In the genomic region with DNA sequence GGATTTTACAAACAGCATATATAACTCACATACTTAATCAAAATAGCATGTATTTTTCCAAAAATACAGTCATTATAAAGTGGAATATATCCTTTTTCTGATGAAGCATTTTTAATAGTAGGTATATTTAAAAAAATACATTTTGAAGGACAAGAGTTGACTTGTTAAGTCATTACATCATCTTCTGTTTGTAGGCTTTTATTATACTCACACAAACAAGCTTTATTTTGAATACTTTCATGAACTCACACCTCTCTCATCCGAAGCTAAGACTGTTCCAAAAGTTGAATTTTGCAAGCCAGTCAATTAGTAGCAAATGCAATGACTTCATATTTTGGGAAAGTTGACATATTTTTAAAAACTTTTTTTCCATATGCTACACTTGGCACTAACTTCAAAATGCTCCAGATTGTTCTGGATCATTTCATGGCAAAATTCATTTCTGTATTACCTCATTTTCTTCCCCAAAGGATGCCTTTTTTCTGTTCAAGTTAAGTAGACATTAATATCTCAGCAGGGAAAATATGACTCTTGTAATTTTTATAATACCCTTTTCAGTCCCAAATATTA, we compare ENCODE assay signal across 19 cellular contexts.
DNase-seq lines count a peak whose midpoint lies in the region; ATAC-seq and TF ChIP-seq lines count a peak whose summit lies in the region.
"Had no signal": no experiment of that assay in that cellular context is flagged by ENCODE, and none has a peak within 500 bp of the region (broad histone marks: within the 10 kb centered on the region; RNA-seq: fewer than 3 reads in every experiment).

No MANE protein-coding gene starts in this region.

- no peak overlapping the region for H3K4me3 ChIP-seq in mammary epithelial cell (replicated peaks in 1 of 3; ENCODE audit: insufficient read depth in 1 of 3, low read depth in 2 of 3, low read length in 3 of 3)
- H3K4me3 ChIP-seq in breast epithelium = no peak overlapping the region
- H3K4me3 ChIP-seq in cardiac fibroblast (replicated peaks in 1 of 2; ENCODE audit: low read depth in 2 of 2, low read length in 2 of 2) = no peak overlapping the region
- no peak overlapping the region for H3K4me3 ChIP-seq in fibroblast of pulmonary artery (replicated peaks; ENCODE audit: low read depth, low read length)
- H3K4me3 ChIP-seq: BLaER1, GM12878 had no signal

- no peak overlapping the region for H3K9ac ChIP-seq in mammary epithelial cell (ENCODE audit: insufficient read depth, low read length)
- H3K9ac ChIP-seq: BLaER1 had no signal

- DNase-seq in mammary epithelial cell (no peak), breast epithelium (ENCODE audit: low spot score in 2 of 2) (no peak), cardiac fibroblast (ENCODE audit: low read depth in 2 of 2) (peak; percentile 24 to 43), fibroblast of pulmonary artery (ENCODE audit: low read depth) (peak; percentile 28), DMS153 treated with DMSO at 0.1 percent for 48 hours (lab: John Stamatoyannopoulos, UW; ENCODE audit: unreplicated experiment) (no peak)
- no peak for DNase-seq in activated CD4-positive, CD25-positive, alpha-beta regulatory T cell treated with anti-CD3 and anti-CD28 coated beads, Interleukin-2, amount 50 U/mL, for 72 hours
- DNase-seq in stimulated activated CD4-positive, alpha-beta T cell treated with anti-CD3 and anti-CD28 coated beads, Interleukin-4, amount 100 ng/mL, for 4 hours = no peak
- DNase-seq: CD4-positive, alpha-beta memory T cell; DMS153; MV-4-11; NCI-H187; NCI-H2107; NCI-H510A treated with DMSO at 0.1 percent for 48 hours; NCI-H774; Right ventricle myocardium superior had no signal

- H4K20me1 ChIP-seq in mammary epithelial cell (ENCODE audit: insufficient read depth, low read length) = no peaks in the 10 kb centered on the region
- H4K20me1 ChIP-seq: BLaER1 had no signal

- no peaks in the 10 kb centered on the region for H3K79me2 ChIP-seq in mammary epithelial cell (ENCODE audit: insufficient read depth, low read length)

- intact Hi-C loops in mammary epithelial cell (cut with micrococcal nuclease) (no loop called here), breast epithelium (cut with DNase I; ENCODE audit: low total_unique reads) (no loop called here)

- CTCF ChIA-PET in mammary epithelial cell (lab: Charles Lee; ENCODE audit: low non-redundant PET) = interaction anchor here (0.5 kb wide), 1 partner anchor 18 kb away, joined by 4 read pairs; no protein-coding TSS in a partner anchor

- H3K36me3 ChIP-seq in mammary epithelial cell (ENCODE audit: insufficient read depth, low read length) (no peaks in the 10 kb centered on the region), breast epithelium (no peaks in the 10 kb centered on the region)
- H3K36me3 ChIP-seq: BLaER1 had no signal

- no peak for TF ChIP-seq CTCF in mammary epithelial cell (conservative IDR thresholded peaks at IDR 0.05 in 1 of 2, IDR thresholded peaks at IDR 0.05 in 1 of 2; ENCODE audit: extremely low read depth in 1 of 2, insufficient read depth in 1 of 2, low read depth in 1 of 2, low read length in 2 of 2)
- TF ChIP-seq CTCF in breast epithelium (IDR thresholded peaks at IDR 0.05) = no peak
- no peak for TF ChIP-seq CTCF in cardiac fibroblast (IDR thresholded peaks at IDR 0.05; ENCODE audit: low read depth, low read length)
- no peak for TF ChIP-seq CTCF in fibroblast of pulmonary artery (IDR thresholded peaks at IDR 0.05; ENCODE audit: low read length, missing control alignments)

- in situ Hi-C loops in mammary epithelial cell (cut with MboI; ENCODE audit: low sequenced_read_pairs in 2 of 2) = no loop called here

- dilution Hi-C loops in mammary epithelial cell (cut with HindIII; ENCODE audit: low sequenced_read_pairs) = no loop called here

- TSS peak; percentile 29 for BruUV-seq in mammary epithelial cell (replicated peaks; lab: Mats Ljungman, UMichigan)

- no peak overlapping the region for H3K4me2 ChIP-seq in mammary epithelial cell (ENCODE audit: insufficient read depth, low read depth, low read length)
- H3K4me2 ChIP-seq: BLaER1 had no signal

- H3K27ac ChIP-seq in mammary epithelial cell (ENCODE audit: insufficient read depth, low read depth, low read length) = no peak overlapping the region
- H3K27ac ChIP-seq in breast epithelium = no peak overlapping the region
- H3K27ac ChIP-seq: 22Rv1, BLaER1 had no signal

- H3K9me3 ChIP-seq in mammary epithelial cell (replicated peaks; ENCODE audit: insufficient read depth, low read length) (no peaks in the 10 kb centered on the region), breast epithelium (no peaks in the 10 kb centered on the region)
- H3K9me3 ChIP-seq: BLaER1 had no signal

- H2AFZ ChIP-seq in mammary epithelial cell (ENCODE audit: low read depth, low read length) = no peak overlapping the region

- H3K27me3 ChIP-seq in mammary epithelial cell (ENCODE audit: insufficient read depth, low read length) (no peaks in the 10 kb centered on the region), breast epithelium (no peaks in the 10 kb centered on the region)
- H3K27me3 ChIP-seq: BLaER1 had no signal

- ATAC-seq in GM18907 (IDR thresholded peaks at IDR 0.05; ENCODE audit: unreplicated experiment) = no peak
- ATAC-seq: GM12878 had no signal

- H3K4me1 ChIP-seq in mammary epithelial cell (ENCODE audit: insufficient read depth, low read length) = peaks cover 17% of the 10 kb centered on the region
- H3K4me1 ChIP-seq in breast epithelium = no peaks in the 10 kb centered on the region
- H3K4me1 ChIP-seq: BLaER1 had no signal

- no peak for TF ChIP-seq POLR2A in breast epithelium (IDR thresholded peaks at IDR 0.05)

- 9% methylated on average over 1 of the region's 1 CpG for WGBS in mammary epithelial cell (ENCODE audit: low coverage, missing lambda C conversion rate)

Comparison
In these comparisons a context has a peak if more than half of its experiments do, and no peak if none do; other contexts are left out.
1. DNase-seq: peak in cardiac fibroblast (2 of 2) and fibroblast of pulmonary artery (single experiment); none in mammary epithelial cell (single experiment), breast epithelium (0 of 2), activated CD4-positive, CD25-positive, alpha-beta regulatory T cell treated with anti-CD3 and anti-CD28 coated beads, Interleukin-2, amount 50 U/mL, for 72 hours (single experiment), stimulated activated CD4-positive, alpha-beta T cell treated with anti-CD3 and anti-CD28 coated beads, Interleukin-4, amount 100 ng/mL, for 4 hours (0 of 2) and DMS153 treated with DMSO at 0.1 percent for 48 hours (single experiment).